Comparison of ENCODE assay signal across 14 cellular contexts in genomic region chr1:157781048-157781447, GRCh38. TPM values are rescaled to one million over a fixed set of nuclear protein-coding genes. Genes with fewer than 3 reads are reported as not detected.
A peak's percentile ranks its signal among the peaks of the same experiment; 100 is the strongest.
DNase-seq lines count a peak whose midpoint lies in the region; ATAC-seq and TF ChIP-seq lines count a peak whose summit lies in the region.
"Had no signal": no experiment of that assay in that cellular context is flagged by ENCODE, and none has a peak within 500 bp of the region (broad histone marks: within the 10 kb centered on the region; RNA-seq: fewer than 3 reads in every experiment).

No MANE protein-coding gene starts in this region.

- no peak overlapping the region for H3K4me2 ChIP-seq in DND-41 (ENCODE audit: insufficient read depth, low read length)

- peak; percentile 85 for ATAC-seq in DND-41 (ENCODE audit: insufficient read depth, low read depth)
- ATAC-seq in GM19372 (IDR thresholded peaks at IDR 0.05; ENCODE audit: low read depth, unreplicated experiment) = peak; percentile 53
- peak; percentile 61 for ATAC-seq in HG02973 (IDR thresholded peaks at IDR 0.05; ENCODE audit: unreplicated experiment)

- no peaks in the 10 kb centered on the region for H3K9me3 ChIP-seq in DND-41 (ENCODE audit: insufficient read depth, low read length, severe bottlenecking)
- H3K9me3 ChIP-seq: tibial artery had no signal

- no peak overlapping the region for H3K27ac ChIP-seq in DND-41 (ENCODE audit: low read length)
- H3K27ac ChIP-seq: tibial artery had no signal

- TF ChIP-seq CTCF in DND-41 (IDR thresholded peaks at IDR 0.05; ENCODE audit: borderline replicate concordance, extremely low read depth, low read length, poor library complexity, severe bottlenecking) (no peak), HFFc6 (IDR thresholded peaks at IDR 0.05) (no peak)

- H3K27me3 ChIP-seq in DND-41 (ENCODE audit: insufficient read depth, low read length, poor library complexity) = no peaks in the 10 kb centered on the region
- H3K27me3 ChIP-seq: tibial artery had no signal

- peaks cover 2% of the 10 kb centered on the region for H3K27me3 Mint-ChIP-seq in HFFc6 (ENCODE audit: insufficient read depth)

- no peak overlapping the region for H2AFZ ChIP-seq in DND-41 (ENCODE audit: low read depth, low read length)

- DNase-seq in DND-41 (peak; percentile 65), NAMALWA (ENCODE audit: low spot score) (peak; percentile 91), mucosa of gallbladder (ENCODE audit: low spot score) (no peak), A172 (ENCODE audit: low spot score) (no peak), HFFc6 (no peak)
- no peak for DNase-seq in activated CD4-positive, alpha-beta T cell treated with anti-CD3 and anti-CD28 coated beads for 48 hours
- DNase-seq: HCEC 1CT, NCI-H524, tibial artery had no signal

- no peaks in the 10 kb centered on the region for H3K79me2 ChIP-seq in DND-41 (ENCODE audit: insufficient read depth, low read length)

- H3K36me3 Mint-ChIP-seq in HFFc6 (ENCODE audit: low read depth) = no peaks in the 10 kb centered on the region

- H3K9me3 Mint-ChIP-seq in HFFc6 = peaks cover 35% of the 10 kb centered on the region

- H3K27ac Mint-ChIP-seq in HFFc6 = no peak overlapping the region

- H3K36me3 ChIP-seq in DND-41 (ENCODE audit: insufficient read depth, low read length) = no peaks in the 10 kb centered on the region
- H3K36me3 ChIP-seq: tibial artery had no signal

- H3K4me1 ChIP-seq in DND-41 (ENCODE audit: insufficient read depth, low read length) = 0 out of 2 replicates have a peak, but pooled peaks cover 5% of the 10 kb centered on the region
- H3K4me1 ChIP-seq: tibial artery had no signal

- no peak overlapping the region for H3K4me3 Mint-ChIP-seq in HFFc6

- no peaks in the 10 kb centered on the region for H4K20me1 ChIP-seq in DND-41 (ENCODE audit: insufficient read depth, low read length)

- H3K4me1 Mint-ChIP-seq in HFFc6 (ENCODE audit: low read depth) = no peaks in the 10 kb centered on the region

- no peak overlapping the region for H3K4me3 ChIP-seq in DND-41 (ENCODE audit: low read depth in 1 of 2, low read length in 2 of 2)
- H3K4me3 ChIP-seq: tibial artery had no signal

- H3K9ac ChIP-seq in DND-41 (ENCODE audit: low read depth, low read length) = no peak overlapping the region

RNA-seq across cellular contexts. Expression of gene FCRL2, which starts 4.1 kb away (rescaled TPM):
- 0.09 TPM for total RNA-seq in mucosa of gallbladder
- not detected in 2 replicates for total RNA-seq in A172 (2014; rRNA removed; shearing (Covaris generic))
- total RNA-seq in HFFc6 (2021; fragmentation: NEBNext Ultra II Directional; extraction: Animal tissue kit (Norgen Biotek cat#: 25700)) = not detected
- total RNA-seq: glomerular endothelial cell, lung microvascular endothelial cell, pulmonary artery endothelial cell had no signal

RNA-seq across cellular contexts. Expression of gene FCRL1, which starts 38.9 kb away (rescaled TPM):
- total RNA-seq in mucosa of gallbladder = not detected
- not detected in 2 replicates for total RNA-seq in A172 (2014; rRNA removed; shearing (Covaris generic))
- not detected for total RNA-seq in HFFc6 (2021; fragmentation: NEBNext Ultra II Directional; extraction: Animal tissue kit (Norgen Biotek cat#: 25700))
- total RNA-seq: glomerular endothelial cell, lung microvascular endothelial cell, pulmonary artery endothelial cell had no signal

Comparison
In these comparisons a context has a peak if more than half of its experiments do, and no peak if none do; other contexts are left out.
1. DNase-seq: peak in DND-41 (single experiment) and NAMALWA (single experiment); none in mucosa of gallbladder (single experiment), A172 (single experiment), activated CD4-positive, alpha-beta T cell treated with anti-CD3 and anti-CD28 coated beads for 48 hours (single experiment) and HFFc6 (single experiment).
2. Peak in every context shown above with its lines, with median percentiles within 50 percentile points of each other: ATAC-seq.